In the genomic region with DNA sequence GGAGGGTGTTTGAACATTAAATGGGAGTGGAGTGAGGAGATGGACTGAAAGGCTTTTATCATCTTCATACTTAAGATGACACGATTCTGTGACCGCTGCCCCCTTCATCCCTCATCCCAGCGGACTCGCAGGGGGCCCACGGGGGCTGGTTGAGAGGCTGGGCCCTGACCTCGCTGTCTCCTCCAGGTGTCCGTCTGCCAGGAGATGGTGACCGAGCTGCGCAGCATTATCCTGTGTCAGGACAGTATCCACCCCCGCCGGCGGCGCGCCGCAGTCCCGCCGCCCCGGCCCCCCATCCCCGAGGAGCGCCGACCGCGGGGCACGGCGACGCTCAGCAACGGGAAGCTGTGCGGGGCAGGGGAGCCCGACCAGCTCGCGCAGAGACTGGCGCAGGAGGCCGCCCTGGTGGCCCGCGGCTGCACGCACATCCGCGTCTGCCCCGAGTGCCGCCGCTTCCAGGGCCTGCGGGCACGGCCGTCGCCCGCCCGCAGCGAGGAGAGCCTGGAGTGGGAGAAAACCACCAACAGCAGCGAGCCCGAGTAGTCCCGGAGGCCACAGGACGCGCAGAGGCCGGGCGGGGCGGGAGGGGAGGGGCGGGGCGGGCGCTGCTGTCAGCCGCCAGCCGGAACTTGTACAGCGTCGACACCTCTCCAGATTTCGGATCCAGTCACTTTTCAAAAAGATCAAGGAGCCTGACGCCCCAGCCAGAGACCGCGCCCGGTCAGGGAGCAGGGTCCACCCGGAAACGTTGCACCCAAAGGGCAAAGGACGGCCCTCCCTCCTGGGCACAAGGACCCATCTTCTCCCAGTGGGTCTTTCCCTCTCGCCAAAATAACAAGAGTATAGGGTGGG, we compare ENCODE assay signal across 1 cellular context.
TF ChIP-seq lines count a peak whose summit lies in the region.

No MANE protein-coding gene starts in this region.

TF ChIP-seq in endothelial cell of umbilical vein, 7 proteins besides CTCF, POLR2A, EP300 and RAD21:
- no peak for TF ChIP-seq MYC (IDR thresholded peaks at IDR 0.05; ENCODE audit: low read depth, low read length)
- no peak for TF ChIP-seq FOS (IDR thresholded peaks at IDR 0.05; ENCODE audit: borderline replicate concordance, insufficient read depth, low read length)
- TF ChIP-seq JUN (IDR thresholded peaks at IDR 0.05; ENCODE audit: borderline replicate concordance, insufficient read depth, insufficient read length, low read depth): no peak
- TF ChIP-seq, protein P1, sequence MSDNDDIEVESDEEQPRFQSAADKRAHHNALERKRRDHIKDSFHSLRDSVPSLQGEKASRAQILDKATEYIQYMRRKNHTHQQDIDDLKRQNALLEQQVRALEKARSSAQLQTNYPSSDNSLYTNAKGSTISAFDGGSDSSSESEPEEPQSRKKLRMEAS (IDR thresholded peaks at IDR 0.05; ENCODE audit: insufficient read depth, insufficient read length): no peak
- no peak for TF ChIP-seq GATA2 (IDR thresholded peaks at IDR 0.05; ENCODE audit: insufficient read depth, insufficient read length, low read depth, low read length)
